ENCODE assay signal across 8 cellular contexts in the genomic region with DNA sequence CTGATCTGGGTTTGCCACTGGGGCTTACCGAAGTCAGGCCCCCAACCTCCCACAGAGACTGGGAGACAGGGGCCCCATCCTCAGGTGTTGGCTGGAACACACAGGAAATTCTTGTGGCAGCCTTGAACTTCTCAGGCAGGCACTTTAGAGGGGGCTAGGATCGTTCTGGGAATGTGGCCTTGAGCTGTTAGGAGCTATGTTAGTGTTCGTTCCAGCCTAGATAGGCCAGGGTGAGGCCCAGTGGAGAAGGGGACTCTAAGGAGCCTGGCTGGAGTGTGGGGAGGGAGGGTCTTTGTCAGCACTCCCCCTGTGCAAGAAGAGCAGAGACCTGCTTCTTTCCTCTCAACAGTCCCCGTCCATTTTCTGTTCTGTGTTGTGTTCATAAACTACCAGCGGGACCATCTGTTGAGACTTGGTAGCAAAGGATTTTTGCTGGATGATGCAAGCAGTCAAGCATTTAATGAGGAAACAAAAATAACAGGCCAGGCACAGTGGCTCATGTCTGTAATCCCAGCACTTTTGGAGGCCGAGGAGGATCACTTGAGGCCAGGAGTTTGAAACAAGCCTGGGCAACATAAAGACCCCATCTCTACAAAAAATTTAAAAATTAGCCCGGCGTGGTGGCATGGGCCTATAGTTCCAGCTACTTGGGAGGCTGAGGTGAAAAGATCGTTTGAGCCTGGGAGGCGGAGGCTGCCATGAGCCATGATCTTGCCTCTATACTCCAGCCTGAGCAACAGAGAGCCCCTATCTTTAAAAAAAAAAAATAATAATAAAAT. TPM values are rescaled to one million over a fixed set of nuclear protein-coding genes. Genes with fewer than 3 reads are reported as not detected.
A peak's percentile ranks its signal among the peaks of the same experiment; 100 is the strongest.
DNase-seq lines count a peak whose midpoint lies in the region; ATAC-seq and TF ChIP-seq lines count a peak whose summit lies in the region.

No MANE protein-coding gene starts in this region.

- H3K4me2 ChIP-seq in OCI-LY1 (ENCODE audit: low read length) (peak overlapping the region; percentile 96), mesendoderm (ENCODE audit: low read length) (no peak overlapping the region)

- H3K9me3 Mint-ChIP-seq in activated CD4-positive, alpha-beta T cell treated with anti-CD3 and anti-CD28 coated beads, Interleukin-2, amount 10 ng/mL, durations not matched to agents 24 days and 14 days = no peaks in the 10 kb centered on the region

- H3K9me3 ChIP-seq in OCI-LY1 (ENCODE audit: low read length) (no peaks in the 10 kb centered on the region; the same call in 1 of the 2 replicates), colonic mucosa (no peaks in the 10 kb centered on the region), transverse colon (no peaks in the 10 kb centered on the region)

- H3K4ac ChIP-seq in mesendoderm (ENCODE audit: low read depth, low read length) = peak overlapping the region; percentile 64

- H4K5ac ChIP-seq in mesendoderm (ENCODE audit: low read length) = peak overlapping the region; percentile 84

- H4K8ac ChIP-seq in mesendoderm (ENCODE audit: low read depth, low read length) = no peak overlapping the region

- ATAC-seq in GM21619 (IDR thresholded peaks at IDR 0.05; ENCODE audit: unreplicated experiment) = no peak

- H3K36me3 ChIP-seq in OCI-LY1 (ENCODE audit: insufficient read depth, low read length) (peaks cover 5% of the 10 kb centered on the region; the same call in 1 of the 2 replicates), colonic mucosa (no peaks in the 10 kb centered on the region), mesendoderm (ENCODE audit: control insufficient read depth, insufficient read depth, low read length) (no peaks in the 10 kb centered on the region), transverse colon (no peaks in the 10 kb centered on the region)

- no CpG with 5 or more reads among the region's 10 CpGs for WGBS in mesendoderm (ENCODE audit: extremely low coverage, insufficient coverage, low lambda C conversion rate)
- 42 to 54% methylated on average over 8 to 10 of the region's 10 CpGs for whole genome bisulfite sequencing in transverse colon (ENCODE audit: low coverage in 1 of 2), 2 donors

- peak; percentile 29 for TF ChIP-seq POLR2A in transverse colon (IDR thresholded peaks at IDR 0.05)

- H3K36me3 Mint-ChIP-seq in activated CD4-positive, alpha-beta T cell treated with anti-CD3 and anti-CD28 coated beads, Interleukin-2, amount 10 ng/mL, durations not matched to agents 24 days and 14 days (ENCODE audit: low read depth) = peaks cover 12% of the 10 kb centered on the region

- no peak overlapping the region for H2AFZ ChIP-seq in OCI-LY1 (ENCODE audit: low read length)

- no peaks in the 10 kb centered on the region for H3K79me1 ChIP-seq in mesendoderm (ENCODE audit: low read length)

- intact Hi-C loops in activated CD4-positive, alpha-beta T cell treated with anti-CD3 and anti-CD28 coated beads, Interleukin-2, amount 10 ng/mL, durations not matched to agents 24 days and 14 days (cut with micrococcal nuclease) = no loop called here
- intact Hi-C loops in colonic mucosa (cut with DNase I) = no loop called here
- intact Hi-C loops in transverse colon (cut with DNase I; ENCODE audit: low total_unique reads) = no loop called here

- no peak overlapping the region for H2BK5ac ChIP-seq in mesendoderm (ENCODE audit: low read length)

- H3K27ac ChIP-seq in OCI-LY1 (ENCODE audit: low read depth, low read length, poor library complexity, severe bottlenecking) (peak overlapping the region; percentile 81), colonic mucosa (peak overlapping the region; percentile 81), mesendoderm (ENCODE audit: low read depth, low read length) (peak overlapping the region; percentile 69), transverse colon (peak overlapping the region; percentile 87 to 91 (median 89))

- H3K18ac ChIP-seq in mesendoderm (ENCODE audit: low read length) = peak overlapping the region; percentile 45

- no peaks in the 10 kb centered on the region for H3K9me2 ChIP-seq in OCI-LY1 (ENCODE audit: low read depth, low read length)

- H3K79me2 ChIP-seq in OCI-LY1 (ENCODE audit: insufficient read depth, low read length) = peaks cover 15% of the 10 kb centered on the region
- no peaks in the 10 kb centered on the region for H3K79me2 ChIP-seq in mesendoderm (ENCODE audit: control insufficient read depth, insufficient read depth, low read length)

- peak overlapping the region; percentile 97 for H3K4me3 Mint-ChIP-seq in activated CD4-positive, alpha-beta T cell treated with anti-CD3 and anti-CD28 coated beads, Interleukin-2, amount 10 ng/mL, durations not matched to agents 24 days and 14 days

- H2AK5ac ChIP-seq in mesendoderm (ENCODE audit: low read length) = no peak overlapping the region

- H3K9ac ChIP-seq in OCI-LY1 (ENCODE audit: low read length) = peak overlapping the region; percentile 98
- peak overlapping the region; percentile 90 to 98 for H3K9ac ChIP-seq in colonic mucosa (ENCODE audit: low read depth in 2 of 2, low read length in 2 of 2)
- peak overlapping the region; percentile 46 for H3K9ac ChIP-seq in mesendoderm (ENCODE audit: low read length)

- in situ Hi-C loops in transverse colon (cut with MboI; ENCODE audit: low pct_ligation_motif_present in 1 of 4, low pct_unique_long_range_greater_than_20kb in 1 of 4, low sequenced_read_pairs in 3 of 4) = no loop called here

- no peak for DNase-seq in activated CD4-positive, alpha-beta T cell treated with anti-CD3 and anti-CD28 coated beads, Interleukin-2, amount 10 ng/mL, durations not matched to agents 24 days and 14 days
- no peak for DNase-seq in activated CD4-positive, alpha-beta T cell treated with anti-CD3 and anti-CD28 coated beads, Interleukin-2, amount 50 U/mL, for 4 hours
- DNase-seq in colonic mucosa (no peak), mesendoderm (peak; percentile 68), transverse colon (no peak), NCI-H345 treated with DMSO at 0.1 percent for 48 hours (lab: John Stamatoyannopoulos, UW; ENCODE audit: unreplicated experiment) (no peak)

- H3K27ac Mint-ChIP-seq in activated CD4-positive, alpha-beta T cell treated with anti-CD3 and anti-CD28 coated beads, Interleukin-2, amount 10 ng/mL, durations not matched to agents 24 days and 14 days = peak overlapping the region; percentile 90

- TF ChIP-seq EP300 in transverse colon (IDR thresholded peaks at IDR 0.05; ENCODE audit: low read depth) = no peak

- H3K23ac ChIP-seq in mesendoderm (ENCODE audit: low read length) = no peak overlapping the region

- peak overlapping the region; percentile 73 for H3K56ac ChIP-seq in mesendoderm (ENCODE audit: low read length)

- no peak for TF ChIP-seq CTCF in OCI-LY1 (IDR thresholded peaks at IDR 0.05; ENCODE audit: low read length)
- TF ChIP-seq CTCF in colonic mucosa (IDR thresholded peaks at IDR 0.05) = no peak
- TF ChIP-seq CTCF in transverse colon (IDR thresholded peaks at IDR 0.05) = no peak

- H3K4me3 ChIP-seq in OCI-LY1 (ENCODE audit: low read depth, low read length, poor library complexity, severe bottlenecking) (peak overlapping the region; percentile 90), colonic mucosa (no peak overlapping the region), mesendoderm (ENCODE audit: low read length) (no peak overlapping the region), transverse colon (peak overlapping the region in 3 of 4 donors; percentile 61 to 95 (median 65))

- peaks cover 32% of the 10 kb centered on the region for H3K4me1 Mint-ChIP-seq in activated CD4-positive, alpha-beta T cell treated with anti-CD3 and anti-CD28 coated beads, Interleukin-2, amount 10 ng/mL, durations not matched to agents 24 days and 14 days

- peak overlapping the region; percentile 30 for H2BK120ac ChIP-seq in mesendoderm (ENCODE audit: low read depth, low read length)

- H3F3A ChIP-seq in OCI-LY1 (ENCODE audit: insufficient read depth, low read length) = no peaks in the 10 kb centered on the region

- peaks cover 35% of the 10 kb centered on the region for H3K4me1 ChIP-seq in OCI-LY1 (ENCODE audit: insufficient read depth, low read length, severe bottlenecking)
- no peaks in the 10 kb centered on the region for H3K4me1 ChIP-seq in colonic mucosa
- H3K4me1 ChIP-seq in mesendoderm (ENCODE audit: control insufficient read depth, low read depth, low read length) = peaks cover 2% of the 10 kb centered on the region
- H3K4me1 ChIP-seq in transverse colon = peaks cover 23 to 48% (median 36%) of the 10 kb centered on the region in 4 donors

- no peak overlapping the region for H2BK15ac ChIP-seq in mesendoderm (replicated peaks; ENCODE audit: low read depth)

- H3K27me3 Mint-ChIP-seq in activated CD4-positive, alpha-beta T cell treated with anti-CD3 and anti-CD28 coated beads, Interleukin-2, amount 10 ng/mL, durations not matched to agents 24 days and 14 days = no peaks in the 10 kb centered on the region

- H4K20me1 ChIP-seq in OCI-LY1 (ENCODE audit: insufficient read depth, low read length) = no peaks in the 10 kb centered on the region

- H3K27me3 ChIP-seq in OCI-LY1 (ENCODE audit: insufficient read depth, low read length) (no peaks in the 10 kb centered on the region), colonic mucosa (no peaks in the 10 kb centered on the region), mesendoderm (ENCODE audit: insufficient read depth, low read length, poor library complexity) (no peaks in the 10 kb centered on the region), transverse colon (no peaks in the 10 kb centered on the region)

RNA-seq across cellular contexts. Expression of a gene that starts 1.5 kb away (rescaled TPM):
- total RNA-seq in activated CD4-positive, alpha-beta T cell treated with anti-CD3 and anti-CD28 coated beads, Interleukin-2, amount 10 ng/mL, durations not matched to agents 24 days and 14 days = 18.4 and 23.5 TPM in 2 replicates
- total RNA-seq in colonic mucosa = 10 to 100 TPM; 22.3 to 29.5 TPM
- 20.1 TPM for polyA plus RNA-seq in mesendoderm (2013, experiment 1 of 2)
- 22.6 TPM for polyA plus RNA-seq in mesendoderm (2013, experiment 2 of 2)
- total RNA-seq in transverse colon = 10 to 100 TPM; 12.1 to 28.9 (median 21.6) TPM

RNA-seq across cellular contexts. Expression of a gene that starts 1.5 kb away (rescaled TPM):
- total RNA-seq in activated CD4-positive, alpha-beta T cell treated with anti-CD3 and anti-CD28 coated beads, Interleukin-2, amount 10 ng/mL, durations not matched to agents 24 days and 14 days = 104 and 110 TPM in 2 replicates
- 100 to 1,000 TPM in 1 of 2 donors, 10 to 100 TPM in 1; 70.0 to 125 TPM for total RNA-seq in colonic mucosa
- polyA plus RNA-seq in mesendoderm (2013, experiment 1 of 2) = 11.0 TPM
- polyA plus RNA-seq in mesendoderm (2013, experiment 2 of 2) = 10.7 TPM
- 100 to 1,000 TPM in 1 of 4 donors, 10 to 100 TPM in 3; 58.5 to 103 (median 85.3) TPM for total RNA-seq in transverse colon

Comparison
In these comparisons a context has a peak if more than half of its experiments do, and no peak if none do; other contexts are left out.
1. H3K4me3 ChIP-seq: peak in OCI-LY1 (single experiment) and transverse colon (3 of 4); none in colonic mucosa (single experiment) and mesendoderm (single experiment).
2. H3K9ac ChIP-seq: peak in every context shown above with its lines; median percentile 98 in OCI-LY1; 94 in colonic mucosa; 46 in mesendoderm.
3. Peak in every context shown above with its lines, with median percentiles within 50 percentile points of each other: H3K27ac ChIP-seq.